Comparison of ENCODE assay signal across 12 cellular contexts in genomic region chr21:28633803-28634572, GRCh38.
DNase-seq lines count a peak whose midpoint lies in the region; ATAC-seq and TF ChIP-seq lines count a peak whose summit lies in the region.
"Had no signal": no experiment of that assay in that cellular context is flagged by ENCODE, and none has a peak within 500 bp of the region (broad histone marks: within the 10 kb centered on the region; RNA-seq: fewer than 3 reads in every experiment).

No MANE protein-coding gene starts in this region.

- DNase-seq in ELR (ENCODE audit: low read depth) = peak; percentile 91
- DNase-seq in fibroblast of mammary gland (ENCODE audit: low read depth) = peak; percentile 97
- peak; percentile 17 to 50 for DNase-seq in psoas muscle
- DNase-seq in GM13976 (ENCODE audit: low spot score) = no peak
- DNase-seq in effector memory CD8-positive, alpha-beta T cell = no peak
- DNase-seq: NCI-H1092 treated with DMSO at 0.1 percent for 48 hours, occipital lobe had no signal

- 70 to 73% (median 71%) methylated on average over 12 of the region's 12 CpGs for WGBS in psoas muscle, 3 donors

- in situ Hi-C loops in GM13976 (cut with MboI; ENCODE audit: low sequenced_read_pairs, unreplicated experiment) = no loop called here

- H3K27me3 ChIP-seq in psoas muscle (ENCODE audit: insufficient read depth in 3 of 3, low read length in 2 of 3) = no peaks in the 10 kb centered on the region

- no peaks in the 10 kb centered on the region for H3K9me3 Mint-ChIP-seq in effector memory CD8-positive, alpha-beta T cell

- TF ChIP-seq CTCF in fibroblast of mammary gland (conservative IDR thresholded peaks at IDR 0.05; ENCODE audit: control insufficient read depth, insufficient read depth, low read depth, low read length) (no peak), psoas muscle (IDR thresholded peaks at IDR 0.05) (no peak), GM13976 (IDR thresholded peaks at IDR 0.05; ENCODE audit: borderline replicate concordance, control extremely low read depth, extremely low read depth, insufficient read depth, missing control alignments) (no peak)

- ATAC-seq in SK-N-SH treated with all-trans-retinoic acid at 6 μM for 48 hours = peak; percentile 43
- peak in 3 of 4 donors; percentile 62 to 65 (median 63) for ATAC-seq in psoas muscle
- no peak for ATAC-seq in HG02973 (IDR thresholded peaks at IDR 0.05; ENCODE audit: unreplicated experiment)
- ATAC-seq in GM21423 (IDR thresholded peaks at IDR 0.05; ENCODE audit: unreplicated experiment) = no peak
- ATAC-seq in effector memory CD8-positive, alpha-beta T cell (replicated peaks) = no peak

- H3K4me3 Mint-ChIP-seq in effector memory CD8-positive, alpha-beta T cell = no peak overlapping the region

- peak overlapping the region; percentile 63 for H3K27ac ChIP-seq in psoas muscle
- H3K27ac ChIP-seq: SK-N-MC had no signal

- H3K4me3 ChIP-seq in fibroblast of mammary gland (ENCODE audit: control insufficient read depth, low read depth, low read length) = no peak overlapping the region
- no peak overlapping the region for H3K4me3 ChIP-seq in psoas muscle
- H3K4me3 ChIP-seq: SK-N-MC had no signal

- intact Hi-C loops in psoas muscle (cut with DNase I) = no loop called here

- H3K4me1 Mint-ChIP-seq in effector memory CD8-positive, alpha-beta T cell (ENCODE audit: low read depth in 2 of 2) = peaks cover 12 to 26% of the 10 kb centered on the region in 2 donors

- H3K36me3 ChIP-seq in psoas muscle (ENCODE audit: insufficient read depth in 1 of 2, low read depth in 1 of 2) = no peaks in the 10 kb centered on the region

- no peaks in the 10 kb centered on the region for H3K36me3 Mint-ChIP-seq in effector memory CD8-positive, alpha-beta T cell (ENCODE audit: insufficient read depth)

- H3K4me1 ChIP-seq in psoas muscle = no peaks in the 10 kb centered on the region

- H3K27me3 Mint-ChIP-seq in effector memory CD8-positive, alpha-beta T cell = no peaks in the 10 kb centered on the region

- H3K9me3 ChIP-seq in psoas muscle = no peaks in the 10 kb centered on the region

- no peak overlapping the region for H3K27ac Mint-ChIP-seq in effector memory CD8-positive, alpha-beta T cell
- H3K27ac Mint-ChIP-seq: activated T-helper 2 cell treated with anti-CD3 and anti-CD28 coated beads, Interferon-gamma antibody, Interleukin-2, Interleukin-4, amounts not matched to agents 10 μg/mL and 5 μg/mL and 100 μg/mL, durations not matched to agents 14 hours and 24 hours and 36 hours had no signal

TF ChIP-seq in SK-N-SH treated with all-trans-retinoic acid at 6 μM for 48 hours, 23 proteins besides CTCF, POLR2A, EP300 and RAD21:
- TF ChIP-seq ZC3H10 (CRISPR knock-in tag; IDR thresholded peaks at IDR 0.05) (peak; percentile 69; the same call in 1 of the 2 replicates), BACH2 (CRISPR knock-in tag; IDR thresholded peaks at IDR 0.05; ENCODE audit: borderline replicate concordance) (no peak), ZNF70 (CRISPR knock-in tag; IDR thresholded peaks at IDR 0.05) (no peak), TOX (CRISPR knock-in tag; IDR thresholded peaks at IDR 0.05; ENCODE audit: borderline replicate concordance) (no peak; the same call in 1 of the 2 replicates), ARNTL (CRISPR knock-in tag; IDR thresholded peaks at IDR 0.05; ENCODE audit: borderline replicate concordance, low read depth) (no peak)
TF ChIP-seq in SK-N-SH treated with all-trans-retinoic acid at 6 μM for 48 hours: peak in this region for 1.

Comparison
In these comparisons a context has a peak if more than half of its experiments do, and no peak if none do; other contexts are left out.
1. DNase-seq: peak in ELR (single experiment), fibroblast of mammary gland (single experiment) and psoas muscle (2 of 2); none in GM13976 (single experiment) and effector memory CD8-positive, alpha-beta T cell (0 of 3).
2. ATAC-seq: peak in SK-N-SH treated with all-trans-retinoic acid at 6 μM for 48 hours (single experiment) and psoas muscle (3 of 4); none in HG02973 (single experiment), GM21423 (single experiment) and effector memory CD8-positive, alpha-beta T cell (single experiment).